25 cellular contexts compared by ENCODE assay signal in the genomic region with DNA sequence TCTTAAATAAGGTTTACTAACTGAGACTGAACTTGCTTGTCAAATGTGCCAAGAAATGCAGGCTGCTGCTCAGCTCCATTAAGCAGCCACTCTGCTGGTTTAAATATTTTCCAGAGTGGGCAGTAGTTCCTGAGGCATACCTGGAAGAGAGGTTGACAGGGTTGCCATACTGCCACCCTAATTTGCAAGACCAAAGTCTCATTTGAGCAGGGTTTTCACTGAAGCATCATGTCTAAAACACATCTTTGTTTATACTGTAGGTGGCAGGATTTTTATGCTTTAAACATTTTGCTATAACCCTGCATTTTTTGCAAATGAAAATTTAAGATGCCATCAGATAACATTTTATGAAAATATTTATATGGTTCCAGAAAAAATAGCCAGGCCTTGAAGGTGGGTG.
DNase-seq lines count a peak whose midpoint lies in the region; ATAC-seq and TF ChIP-seq lines count a peak whose summit lies in the region.
"Had no signal": no experiment of that assay in that cellular context is flagged by ENCODE, and none has a peak within 500 bp of the region (broad histone marks: within the 10 kb centered on the region; RNA-seq: fewer than 3 reads in every experiment).

No MANE protein-coding gene starts in this region.

- POLR2A ChIA-PET in MCF 10A (lab: Yijun Ruan, JAX) = interaction anchor here (0.6 kb wide), 1 partner anchor 172 kb away, joined by 3 read pairs; no protein-coding TSS in a partner anchor
- POLR2A ChIA-PET in WTC11 (lab: Charles Lee) = no interaction called here

- H3K4me3 Mint-ChIP-seq in MCF 10A (ENCODE audit: unreplicated experiment) (no peak overlapping the region), WTC11 (no peak overlapping the region)
- H3K4me3 Mint-ChIP-seq: activated CD8-positive, alpha-beta T cell treated with anti-CD3 and anti-CD28 coated beads, Interleukin-2, amount 10 ng/mL, durations not matched to agents 7 days and 5 days; activated T-cell treated with anti-CD3 and anti-CD28 coated beads, Interleukin-2, amount 50 U/mL, for 4 hours; brain; CD14-positive monocyte; IgD-negative memory B cell; naive thymus-derived CD4-positive, alpha-beta T cell had no signal

- no peaks in the 10 kb centered on the region for H4K20me1 ChIP-seq in hepatocyte (ENCODE audit: insufficient read depth, poor library complexity, severe bottlenecking)

- H3K36me3 Mint-ChIP-seq in MCF 10A (ENCODE audit: insufficient read depth, unreplicated experiment) = no peaks in the 10 kb centered on the region
- H3K36me3 Mint-ChIP-seq in WTC11 = no peaks in the 10 kb centered on the region
- H3K36me3 Mint-ChIP-seq: activated naive CD4-positive, alpha-beta T cell treated with anti-CD3 and anti-CD28 coated beads, Interleukin-2, amount 50 U/mL, for 72 hours; brain; CD14-positive monocyte; IgD-negative memory B cell; naive thymus-derived CD4-positive, alpha-beta T cell had no signal

- H3K79me2 ChIP-seq in hepatocyte = no peaks in the 10 kb centered on the region

- no peak overlapping the region for H3K4me2 ChIP-seq in hepatocyte

- no peak overlapping the region for H3K27ac ChIP-seq in breast epithelium
- H3K27ac ChIP-seq in hepatocyte = no peak overlapping the region
- no peak overlapping the region for H3K27ac ChIP-seq in thyroid gland
- H3K27ac ChIP-seq: thoracic aorta had no signal

- no TSS peak for BruUV-seq in MCF 10A (replicated peaks; lab: Mats Ljungman, UMichigan)

- CTCF ChIA-PET in MCF 10A (lab: Yijun Ruan, JAX) (interaction anchor here (0.6 to 1.8 kb wide), 4 partner anchors 19 to 507 kb away, joined by 3 to 12 read pairs (median 4); no protein-coding TSS in a partner anchor), WTC11 (lab: Charles Lee) (no interaction called here)

- DNase-seq in MCF 10A (ENCODE audit: unreplicated experiment) (peak; percentile 9), breast epithelium (ENCODE audit: low spot score in 2 of 2) (no peak), WTC11 (ENCODE audit: low spot score) (no peak), hepatocyte (ENCODE audit: low spot score) (no peak), thyroid gland (peak; percentile 38 to 54), SKM-1 (lab: John Stamatoyannopoulos, UW; ENCODE audit: unreplicated experiment) (no peak), UCSD-AML1 (lab: John Stamatoyannopoulos, UW; ENCODE audit: unreplicated experiment) (no peak)
- DNase-seq in activated naive CD4-positive, alpha-beta T cell treated with anti-CD3 and anti-CD28 coated beads, Interleukin-2, amount 50 U/mL, for 16 hours = no peak
- DNase-seq: activated CD4-positive, CD25-positive, alpha-beta regulatory T cell; activated CD8-positive, alpha-beta T cell treated with anti-CD3 and anti-CD28 coated beads, Interleukin-2, amount 10 ng/mL, durations not matched to agents 7 days and 5 days; activated T-cell treated with anti-CD3 and anti-CD28 coated beads, Interleukin-2, amount 50 U/mL, for 4 hours; DMS79 treated with DMSO at 0.1 percent for 48 hours; effector CD4-positive, alpha-beta T cell; head of caudate nucleus; mesenchymal stem cell; MV-4-11; naive thymus-derived CD4-positive, alpha-beta T cell; NCI-H2029 treated with DMSO at 0.1 percent for 48 hours; NCI-H510A treated with DMSO at 0.1 percent for 48 hours; SHP77 had no signal

- TF ChIP-seq CTCF in MCF 10A (IDR thresholded peaks at IDR 0.05; ENCODE audit: unreplicated experiment) = peak; percentile 22
- no peak for TF ChIP-seq CTCF in breast epithelium (IDR thresholded peaks at IDR 0.05)
- no peak for TF ChIP-seq CTCF in WTC11 (IDR thresholded peaks at IDR 0.05)
- TF ChIP-seq CTCF in hepatocyte (IDR thresholded peaks at IDR 0.05; ENCODE audit: poor library complexity) = peak; percentile 38
- TF ChIP-seq CTCF in thyroid gland (IDR thresholded peaks at IDR 0.05) = no peak

- H3K27me3 ChIP-seq in breast epithelium (no peaks in the 10 kb centered on the region), hepatocyte (no peaks in the 10 kb centered on the region), thyroid gland (no peaks in the 10 kb centered on the region)

- no peaks in the 10 kb centered on the region for H3K9me3 Mint-ChIP-seq in MCF 10A (ENCODE audit: unreplicated experiment)
- no peaks in the 10 kb centered on the region for H3K9me3 Mint-ChIP-seq in WTC11
- H3K9me3 Mint-ChIP-seq: brain had no signal

- no peak for TF ChIP-seq POLR2A in breast epithelium (IDR thresholded peaks at IDR 0.05)
- TF ChIP-seq POLR2A in thyroid gland (IDR thresholded peaks at IDR 0.05) = no peak

- H3K27me3 Mint-ChIP-seq in MCF 10A (ENCODE audit: insufficient read depth, unreplicated experiment) (no peaks in the 10 kb centered on the region), WTC11 (ENCODE audit: low read depth) (no peaks in the 10 kb centered on the region)
- H3K27me3 Mint-ChIP-seq: IgD-negative memory B cell; naive thymus-derived CD4-positive, alpha-beta T cell had no signal

- intact Hi-C loops in MCF 10A (cut with micrococcal nuclease) = loop anchor here (1.0 to 5.0 kb wide), 2 partner anchors 319 to 624 kb away; no protein-coding TSS in a partner anchor
- intact Hi-C loops in breast epithelium (cut with DNase I; ENCODE audit: low total_unique reads) = no loop called here
- intact Hi-C loops in thyroid gland (cut with DNase I) = no loop called here

- no peak overlapping the region for H2AFZ ChIP-seq in hepatocyte

- H3K36me3 ChIP-seq in breast epithelium (no peaks in the 10 kb centered on the region), hepatocyte (replicated peaks; ENCODE audit: insufficient read depth, low read depth) (no peaks in the 10 kb centered on the region), thyroid gland (no peaks in the 10 kb centered on the region)
- H3K36me3 ChIP-seq: thoracic aorta had no signal

- H3K9me3 ChIP-seq in breast epithelium (no peaks in the 10 kb centered on the region), hepatocyte (ENCODE audit: low read depth) (no peaks in the 10 kb centered on the region), thyroid gland (no peaks in the 10 kb centered on the region)
- H3K9me3 ChIP-seq: thoracic aorta had no signal

- H3K9me2 ChIP-seq in hepatocyte (replicated peaks; ENCODE audit: insufficient read depth) = no peaks in the 10 kb centered on the region

- ATAC-seq in WTC11 = peak; percentile 30; the same call in 1 of the 2 replicates
- ATAC-seq: activated CD8-positive, alpha-beta T cell treated with anti-CD3 and anti-CD28 coated beads, Interleukin-2, amount 10 ng/mL, durations not matched to agents 7 days and 5 days; activated naive CD4-positive, alpha-beta T cell treated with anti-CD3 and anti-CD28 coated beads, Interleukin-2, amount 50 U/mL, for 72 hours; activated T-cell treated with anti-CD3 and anti-CD28 coated beads, Interleukin-2, amount 50 U/mL, for 4 hours; naive thymus-derived CD4-positive, alpha-beta T cell had no signal

- H3K27ac Mint-ChIP-seq in MCF 10A (ENCODE audit: low read depth, unreplicated experiment) (no peak overlapping the region), WTC11 (no peak overlapping the region)
- H3K27ac Mint-ChIP-seq: activated CD8-positive, alpha-beta T cell treated with anti-CD3 and anti-CD28 coated beads, Interleukin-2, amount 10 ng/mL, durations not matched to agents 7 days and 5 days; activated naive CD4-positive, alpha-beta T cell treated with anti-CD3 and anti-CD28 coated beads, Interleukin-2, amount 50 U/mL, for 72 hours; brain; CD14-positive monocyte; IgD-negative memory B cell; naive thymus-derived CD4-positive, alpha-beta T cell had no signal

- H3K4me3 ChIP-seq in breast epithelium (no peak overlapping the region), hepatocyte (no peak overlapping the region), thyroid gland (replicated peaks in 1 of 3) (no peak overlapping the region)
- H3K4me3 ChIP-seq: thoracic aorta had no signal

- H3K4me1 ChIP-seq in breast epithelium = no peaks in the 10 kb centered on the region
- H3K4me1 ChIP-seq in hepatocyte (ENCODE audit: insufficient read depth) = no peaks in the 10 kb centered on the region
- H3K4me1 ChIP-seq in thyroid gland = peaks cover 0 to 15% of the 10 kb centered on the region in 2 donors

- H3K4me1 Mint-ChIP-seq in MCF 10A (ENCODE audit: insufficient read depth, unreplicated experiment) (no peaks in the 10 kb centered on the region), WTC11 (0 out of 2 replicates have a peak, but pooled peaks cover 2% of the 10 kb centered on the region)
- H3K4me1 Mint-ChIP-seq: CD14-positive monocyte; IgD-negative memory B cell; naive thymus-derived CD4-positive, alpha-beta T cell had no signal

TF ChIP-seq in WTC11, 78 proteins besides CTCF, POLR2A, EP300 and RAD21:
- TF ChIP-seq MYBL2 (CRISPR knock-in tag; IDR thresholded peaks at IDR 0.05) = no peak
- TF ChIP-seq ZNF263 (CRISPR knock-in tag; IDR thresholded peaks at IDR 0.05; ENCODE audit: low read depth) = no peak

Comparison
In these comparisons a context has a peak if more than half of its experiments do, and no peak if none do; other contexts are left out.
1. DNase-seq: peak in MCF 10A (single experiment) and thyroid gland (2 of 2); none in breast epithelium (0 of 2), WTC11 (single experiment), hepatocyte (single experiment), SKM-1 (single experiment), activated naive CD4-positive, alpha-beta T cell treated with anti-CD3 and anti-CD28 coated beads, Interleukin-2, amount 50 U/mL, for 16 hours (single experiment) and UCSD-AML1 (single experiment).
2. CTCF ChIP-seq: peak in MCF 10A (single experiment) and hepatocyte (single experiment); none in breast epithelium (0 of 3), WTC11 (single experiment) and thyroid gland (0 of 6).